1 cellular context compared by ENCODE assay signal in the genomic region with DNA sequence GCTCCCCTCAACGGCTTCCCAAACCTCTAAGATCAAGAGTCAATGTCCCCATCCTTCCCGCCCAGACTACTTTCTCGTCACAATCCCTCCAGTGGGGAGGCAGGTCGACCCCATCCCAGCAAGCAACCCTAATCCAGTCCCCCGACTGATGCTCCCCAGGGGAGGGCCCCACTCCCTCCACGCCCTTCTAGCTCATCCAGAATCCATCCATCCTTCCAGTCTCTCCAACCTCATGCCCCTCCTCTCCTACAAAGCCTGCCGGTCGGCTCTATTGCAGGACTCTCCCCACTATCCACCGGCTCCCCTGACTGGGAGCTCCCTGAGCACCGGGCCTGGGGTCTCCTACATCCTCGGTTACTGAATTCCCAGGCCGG.
TF ChIP-seq lines count a peak whose summit lies in the region.

No MANE protein-coding gene starts in this region.

TF ChIP-seq in A549, 52 proteins besides CTCF, POLR2A, EP300 and RAD21 (continued from another document):
- TF ChIP-seq CEBPB (IDR thresholded peaks at IDR 0.05) = no peak
- TF ChIP-seq ESRRA (IDR thresholded peaks at IDR 0.05; ENCODE audit: borderline replicate concordance, low read length) = no peak
- no peak for TF ChIP-seq CBX2 (IDR thresholded peaks at IDR 0.05; ENCODE audit: borderline replicate concordance, low read depth)
- no peak for TF ChIP-seq EHMT2 (IDR thresholded peaks at IDR 0.05; ENCODE audit: low read depth)
- TF ChIP-seq PHF8 (IDR thresholded peaks at IDR 0.05; ENCODE audit: borderline replicate concordance, low read depth) = no peak
- no peak for TF ChIP-seq ZC3H11A (IDR thresholded peaks at IDR 0.05)
- no peak for TF ChIP-seq KDM5A (IDR thresholded peaks at IDR 0.05)
- TF ChIP-seq KDM1A (IDR thresholded peaks at IDR 0.05; ENCODE audit: low read depth) = no peak
- TF ChIP-seq SMC3 (IDR thresholded peaks at IDR 0.05) = no peak
